ENCODE assay signal across 9 cellular contexts in genomic region chr14:76872796-76873432, GRCh38. TPM values are rescaled to one million over a fixed set of nuclear protein-coding genes. Genes with fewer than 3 reads are reported as not detected.
DNase-seq lines count a peak whose midpoint lies in the region; ATAC-seq and TF ChIP-seq lines count a peak whose summit lies in the region.
"Had no signal": no experiment of that assay in that cellular context is flagged by ENCODE, and none has a peak within 500 bp of the region (broad histone marks: within the 10 kb centered on the region; RNA-seq: fewer than 3 reads in every experiment).

No MANE protein-coding gene starts in this region.

- peak; percentile 56 for ATAC-seq in central memory CD8-positive, alpha-beta T cell (replicated peaks; ENCODE audit: extremely low read depth, poor library complexity, severe bottlenecking)
- ATAC-seq in right lobe of liver: peak; percentile 65 to 81 (median 78)
- ATAC-seq in HG02981 (IDR thresholded peaks at IDR 0.05; ENCODE audit: unreplicated experiment): no peak

- no peaks in the 10 kb centered on the region for H3K9me3 ChIP-seq in right lobe of liver

- H3K27me3 ChIP-seq in right lobe of liver: no peaks in the 10 kb centered on the region
- H3K27me3 ChIP-seq: BLaER1 treated with 17β-estradiol and CSF1 and Interleukin-3, amounts not matched to agents 10 nM and 100 nM had no signal

- DNase-seq in NCI-H1436 (lab: John Stamatoyannopoulos, UW): peak; percentile 46
- DNase-seq in NCI-H1436 treated with DMSO at 0.1 percent for 48 hours (lab: John Stamatoyannopoulos, UW): no peak
- DNase-seq in NCI-H146 (lab: John Stamatoyannopoulos, UW): peak; percentile 6
- DNase-seq in activated CD4-positive, CD25-positive, alpha-beta regulatory T cell treated with anti-CD3 and anti-CD28 coated beads, Interleukin-2, amount 50 U/mL, for 72 hours: peak; percentile 65
- peak; percentile 50 to 55 for DNase-seq in central memory CD8-positive, alpha-beta T cell (ENCODE audit: low spot score in 2 of 2)
- peak in 2 of 3 donors; percentile 59 to 72 for DNase-seq in right lobe of liver
- DNase-seq in stimulated activated CD8-positive, alpha-beta memory T cell treated with anti-CD3 and anti-CD28 coated beads, Interleukin-12 subunit alpha, Interleukin-12 subunit beta, amount 100 ng/mL, for 24 hours (ENCODE audit: extremely low read depth): peak; percentile 20

- intact Hi-C loops in right lobe of liver (cut with DNase I): loop anchor here in 1 of 2 donors (10.0 kb wide), 1 partner anchor 442 kb away; no protein-coding TSS in a partner anchor

- no peaks in the 10 kb centered on the region for H3K4me1 ChIP-seq in right lobe of liver

- H3K4me1 Mint-ChIP-seq in central memory CD8-positive, alpha-beta T cell: peaks cover under 1% of the 10 kb centered on the region

- peaks cover 26% of the 10 kb centered on the region for H3K27me3 Mint-ChIP-seq in central memory CD8-positive, alpha-beta T cell

- H3K27ac Mint-ChIP-seq in central memory CD8-positive, alpha-beta T cell (ENCODE audit: low read depth): no peak overlapping the region

- peak; percentile 69 to 82 (median 79) for TF ChIP-seq CTCF in right lobe of liver (IDR thresholded peaks at IDR 0.05)

- no peaks in the 10 kb centered on the region for H3K36me3 ChIP-seq in right lobe of liver
- H3K36me3 ChIP-seq: BLaER1 treated with 17β-estradiol and CSF1 and Interleukin-3, amounts not matched to agents 10 nM and 100 nM had no signal

- no peak overlapping the region for H3K4me3 Mint-ChIP-seq in central memory CD8-positive, alpha-beta T cell

- no peaks in the 10 kb centered on the region for H3K36me3 Mint-ChIP-seq in central memory CD8-positive, alpha-beta T cell (ENCODE audit: insufficient read depth)

- no peak overlapping the region for H3K27ac ChIP-seq in right lobe of liver
- H3K27ac ChIP-seq: BLaER1 treated with 17β-estradiol and CSF1 and Interleukin-3, amounts not matched to agents 10 nM and 100 nM had no signal

- H3K4me3 ChIP-seq in right lobe of liver: no peak overlapping the region
- H3K4me3 ChIP-seq: BLaER1 treated with 17β-estradiol and CSF1 and Interleukin-3, amounts not matched to agents 10 nM and 100 nM had no signal

- no peak for TF ChIP-seq POLR2A in right lobe of liver (IDR thresholded peaks at IDR 0.05)

- 23% methylated on average over 7 of the region's 12 CpGs for WGBS in right lobe of liver (ENCODE audit: insufficient coverage, low coverage, low lambda C conversion rate, missing lambda C conversion rate)

- no peaks in the 10 kb centered on the region for H3K9me3 Mint-ChIP-seq in central memory CD8-positive, alpha-beta T cell

RNA-seq across cellular contexts. Expression of gene LRRC74A, which starts 46.7 kb away (rescaled TPM):
- total RNA-seq in right lobe of liver: not detected
